Comparison of ENCODE assay signal across 1 cellular context in the genomic region with DNA sequence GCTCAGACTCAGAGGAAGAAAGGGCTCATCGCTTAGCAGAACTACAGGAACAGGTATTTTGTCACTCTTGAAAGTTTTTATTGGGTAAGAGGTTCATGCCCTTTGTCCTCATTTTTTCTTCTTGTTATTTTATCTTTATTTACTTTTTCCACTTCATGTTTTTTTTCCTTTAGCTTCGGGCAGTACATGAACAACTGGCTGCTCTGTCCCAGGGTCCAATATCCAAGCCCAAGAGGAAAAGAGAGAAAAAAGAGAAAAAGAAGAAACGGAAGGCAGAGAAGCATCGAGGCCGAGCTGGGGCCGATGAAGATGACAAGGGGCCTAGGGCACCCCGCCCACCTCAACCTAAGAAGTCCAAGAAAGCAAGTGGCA.
TF ChIP-seq lines count a peak whose summit lies in the region.

No MANE protein-coding gene starts in this region.

TF ChIP-seq in WTC11, 78 proteins besides CTCF, POLR2A, EP300 and RAD21 (continued from another document):
- TF ChIP-seq SMAD3 (CRISPR knock-in tag; IDR thresholded peaks at IDR 0.05; ENCODE audit: borderline replicate concordance) (no peak), ZNF121 (CRISPR knock-in tag; IDR thresholded peaks at IDR 0.05) (no peak), CREB1 (CRISPR knock-in tag; IDR thresholded peaks at IDR 0.05) (no peak), ZNF317 (CRISPR knock-in tag; IDR thresholded peaks at IDR 0.05; ENCODE audit: borderline replicate concordance, low read depth) (no peak), NFATC4 (CRISPR knock-in tag; IDR thresholded peaks at IDR 0.05) (no peak), SP1 (CRISPR knock-in tag; conservative IDR thresholded peaks at IDR 0.05) (no peak), NR1H2 (CRISPR knock-in tag; IDR thresholded peaks at IDR 0.05) (no peak)
- TF ChIP-seq, protein P1, sequence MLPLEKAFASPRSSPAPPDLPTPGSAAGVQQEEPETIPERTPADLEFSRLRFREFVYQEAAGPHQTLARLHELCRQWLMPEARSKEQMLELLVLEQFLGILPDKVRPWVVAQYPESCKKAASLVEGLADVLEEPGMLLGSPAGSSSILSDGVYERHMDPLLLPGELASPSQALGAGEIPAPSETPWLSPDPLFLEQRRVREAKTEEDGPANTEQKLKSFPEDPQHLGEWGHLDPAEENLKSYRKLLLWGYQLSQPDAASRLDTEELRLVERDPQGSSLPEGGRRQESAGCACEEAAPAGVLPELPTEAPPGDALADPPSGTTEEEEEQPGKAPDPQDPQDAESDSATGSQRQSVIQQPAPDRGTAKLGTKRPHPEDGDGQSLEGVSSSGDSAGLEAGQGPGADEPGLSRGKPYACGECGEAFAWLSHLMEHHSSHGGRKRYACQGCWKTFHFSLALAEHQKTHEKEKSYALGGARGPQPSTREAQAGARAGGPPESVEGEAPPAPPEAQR (CRISPR knock-in tag; IDR thresholded peaks at IDR 0.05), result no peak
- TF ChIP-seq, protein P2, sequence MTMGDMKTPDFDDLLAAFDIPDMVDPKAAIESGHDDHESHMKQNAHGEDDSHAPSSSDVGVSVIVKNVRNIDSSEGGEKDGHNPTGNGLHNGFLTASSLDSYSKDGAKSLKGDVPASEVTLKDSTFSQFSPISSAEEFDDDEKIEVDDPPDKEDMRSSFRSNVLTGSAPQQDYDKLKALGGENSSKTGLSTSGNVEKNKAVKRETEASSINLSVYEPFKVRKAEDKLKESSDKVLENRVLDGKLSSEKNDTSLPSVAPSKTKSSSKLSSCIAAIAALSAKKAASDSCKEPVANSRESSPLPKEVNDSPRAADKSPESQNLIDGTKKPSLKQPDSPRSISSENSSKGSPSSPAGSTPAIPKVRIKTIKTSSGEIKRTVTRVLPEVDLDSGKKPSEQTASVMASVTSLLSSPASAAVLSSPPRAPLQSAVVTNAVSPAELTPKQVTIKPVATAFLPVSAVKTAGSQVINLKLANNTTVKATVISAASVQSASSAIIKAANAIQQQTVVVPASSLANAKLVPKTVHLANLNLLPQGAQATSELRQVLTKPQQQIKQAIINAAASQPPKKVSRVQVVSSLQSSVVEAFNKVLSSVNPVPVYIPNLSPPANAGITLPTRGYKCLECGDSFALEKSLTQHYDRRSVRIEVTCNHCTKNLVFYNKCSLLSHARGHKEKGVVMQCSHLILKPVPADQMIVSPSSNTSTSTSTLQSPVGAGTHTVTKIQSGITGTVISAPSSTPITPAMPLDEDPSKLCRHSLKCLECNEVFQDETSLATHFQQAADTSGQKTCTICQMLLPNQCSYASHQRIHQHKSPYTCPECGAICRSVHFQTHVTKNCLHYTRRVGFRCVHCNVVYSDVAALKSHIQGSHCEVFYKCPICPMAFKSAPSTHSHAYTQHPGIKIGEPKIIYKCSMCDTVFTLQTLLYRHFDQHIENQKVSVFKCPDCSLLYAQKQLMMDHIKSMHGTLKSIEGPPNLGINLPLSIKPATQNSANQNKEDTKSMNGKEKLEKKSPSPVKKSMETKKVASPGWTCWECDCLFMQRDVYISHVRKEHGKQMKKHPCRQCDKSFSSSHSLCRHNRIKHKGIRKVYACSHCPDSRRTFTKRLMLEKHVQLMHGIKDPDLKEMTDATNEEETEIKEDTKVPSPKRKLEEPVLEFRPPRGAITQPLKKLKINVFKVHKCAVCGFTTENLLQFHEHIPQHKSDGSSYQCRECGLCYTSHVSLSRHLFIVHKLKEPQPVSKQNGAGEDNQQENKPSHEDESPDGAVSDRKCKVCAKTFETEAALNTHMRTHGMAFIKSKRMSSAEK (CRISPR knock-in tag; IDR thresholded peaks at IDR 0.05; ENCODE audit: borderline replicate concordance), result no peak
- TF ChIP-seq, protein P3, sequence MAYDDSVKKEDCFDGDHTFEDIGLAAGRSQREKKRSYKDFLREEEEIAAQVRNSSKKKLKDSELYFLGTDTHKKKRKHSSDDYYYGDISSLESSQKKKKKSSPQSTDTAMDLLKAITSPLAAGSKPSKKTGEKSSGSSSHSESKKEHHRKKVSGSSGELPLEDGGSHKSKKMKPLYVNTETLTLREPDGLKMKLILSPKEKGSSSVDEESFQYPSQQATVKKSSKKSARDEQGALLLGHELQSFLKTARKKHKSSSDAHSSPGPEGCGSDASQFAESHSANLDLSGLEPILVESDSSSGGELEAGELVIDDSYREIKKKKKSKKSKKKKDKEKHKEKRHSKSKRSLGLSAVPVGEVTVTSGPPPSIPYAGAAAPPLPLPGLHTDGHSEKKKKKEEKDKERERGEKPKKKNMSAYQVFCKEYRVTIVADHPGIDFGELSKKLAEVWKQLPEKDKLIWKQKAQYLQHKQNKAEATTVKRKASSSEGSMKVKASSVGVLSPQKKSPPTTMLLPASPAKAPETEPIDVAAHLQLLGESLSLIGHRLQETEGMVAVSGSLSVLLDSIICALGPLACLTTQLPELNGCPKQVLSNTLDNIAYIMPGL (CRISPR knock-in tag; IDR thresholded peaks at IDR 0.05), result no peak
- TF ChIP-seq, protein P4, sequence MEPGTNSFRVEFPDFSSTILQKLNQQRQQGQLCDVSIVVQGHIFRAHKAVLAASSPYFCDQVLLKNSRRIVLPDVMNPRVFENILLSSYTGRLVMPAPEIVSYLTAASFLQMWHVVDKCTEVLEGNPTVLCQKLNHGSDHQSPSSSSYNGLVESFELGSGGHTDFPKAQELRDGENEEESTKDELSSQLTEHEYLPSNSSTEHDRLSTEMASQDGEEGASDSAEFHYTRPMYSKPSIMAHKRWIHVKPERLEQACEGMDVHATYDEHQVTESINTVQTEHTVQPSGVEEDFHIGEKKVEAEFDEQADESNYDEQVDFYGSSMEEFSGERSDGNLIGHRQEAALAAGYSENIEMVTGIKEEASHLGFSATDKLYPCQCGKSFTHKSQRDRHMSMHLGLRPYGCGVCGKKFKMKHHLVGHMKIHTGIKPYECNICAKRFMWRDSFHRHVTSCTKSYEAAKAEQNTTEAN (CRISPR knock-in tag; IDR thresholded peaks at IDR 0.05), result no peak
- TF ChIP-seq, protein P5, sequence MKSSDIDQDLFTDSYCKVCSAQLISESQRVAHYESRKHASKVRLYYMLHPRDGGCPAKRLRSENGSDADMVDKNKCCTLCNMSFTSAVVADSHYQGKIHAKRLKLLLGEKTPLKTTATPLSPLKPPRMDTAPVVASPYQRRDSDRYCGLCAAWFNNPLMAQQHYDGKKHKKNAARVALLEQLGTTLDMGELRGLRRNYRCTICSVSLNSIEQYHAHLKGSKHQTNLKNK (CRISPR knock-in tag; IDR thresholded peaks at IDR 0.05), result no peak
